Comparison of ENCODE assay signal across 19 cellular contexts in genomic region chr16:31067342-31067741, GRCh38.
"Had no signal": no experiment of that assay in that cellular context is flagged by ENCODE, and none has a peak within 500 bp of the region (broad histone marks: within the 10 kb centered on the region; RNA-seq: fewer than 3 reads in every experiment).

No MANE protein-coding gene starts in this region.

- H3K36me3 ChIP-seq: transverse colon, upper lobe of right lung, uterus had no signal

- H3K9me3 ChIP-seq: lower lobe of right lung, suprapubic skin, transverse colon, upper lobe of right lung, uterus had no signal

- H3K27ac Mint-ChIP-seq: progenitor cell of endocrine pancreas; stimulated activated naive B cell treated with anti-CD40 and anti-IgM and Interleukin-4, amounts not matched to agents 10 μg/mL and 1 μg/mL and 100 μg/mL, for 72 hours had no signal

- H3K27ac ChIP-seq: lower lobe of right lung, parathyroid adenoma, suprapubic skin, transverse colon, upper lobe of right lung, uterus had no signal

- DNase-seq: cortex of kidney; hypothalamus; left ventricle myocardium superior; lower lobe of right lung; naive thymus-derived CD8-positive, alpha-beta T cell; occipital lobe; stimulated activated CD4-positive, alpha-beta T cell treated with anti-CD3 and anti-CD28 coated beads, Interleukin-2, amount 100 ng/mL, for 24 hours; stimulated activated CD4-positive, alpha-beta T cell treated with anti-CD3 and anti-CD28 coated beads, Interleukin-4, amount 100 ng/mL, for 24 hours; stimulated activated naive B cell treated with anti-CD40 and anti-IgM and Interleukin-4, amounts not matched to agents 10 μg/mL and 1 μg/mL and 100 μg/mL, for 72 hours; transverse colon; upper lobe of right lung; uterus had no signal

- H3K27me3 ChIP-seq: suprapubic skin, transverse colon, upper lobe of right lung, uterus had no signal

- H3K27me3 Mint-ChIP-seq: naive thymus-derived CD8-positive, alpha-beta T cell; progenitor cell of endocrine pancreas; stimulated activated naive B cell treated with anti-CD40 and anti-IgM and Interleukin-4, amounts not matched to agents 10 μg/mL and 1 μg/mL and 100 μg/mL, for 72 hours; stimulated activated naive CD8-positive, alpha-beta T cell treated with anti-CD3 and anti-CD28 coated beads, Interleukin-15, Interleukin-2, amounts not matched to agents 100 ng/mL and 50 ng/mL, for 24 hours had no signal

- FAIRE-seq: frontal cortex, keratinocyte had no signal

- H2AFZ ChIP-seq: parathyroid adenoma had no signal

- H3K4me1 ChIP-seq: parathyroid adenoma had no signal

- H3K9ac ChIP-seq: parathyroid adenoma had no signal

- H3K9me3 Mint-ChIP-seq: naive thymus-derived CD8-positive, alpha-beta T cell; stimulated activated naive B cell treated with anti-CD40 and anti-IgM and Interleukin-4, amounts not matched to agents 10 μg/mL and 1 μg/mL and 100 μg/mL, for 72 hours; stimulated activated naive CD8-positive, alpha-beta T cell treated with anti-CD3 and anti-CD28 coated beads, Interleukin-15, Interleukin-2, amounts not matched to agents 100 ng/mL and 50 ng/mL, for 24 hours had no signal

- H3K4me3 ChIP-seq: lower lobe of right lung, suprapubic skin, transverse colon, upper lobe of right lung, uterus had no signal

- ATAC-seq: left ventricle myocardium superior; lower lobe of right lung; naive thymus-derived CD8-positive, alpha-beta T cell; sciatic nerve; stimulated activated naive B cell treated with anti-CD40 and anti-IgM and Interleukin-4, amounts not matched to agents 10 μg/mL and 1 μg/mL and 100 μg/mL, for 72 hours; upper lobe of right lung had no signal

- H3K4me3 Mint-ChIP-seq: naive thymus-derived CD8-positive, alpha-beta T cell; stimulated activated naive B cell treated with anti-CD40 and anti-IgM and Interleukin-4, amounts not matched to agents 10 μg/mL and 1 μg/mL and 100 μg/mL, for 72 hours; stimulated activated naive CD8-positive, alpha-beta T cell treated with anti-CD3 and anti-CD28 coated beads, Interleukin-15, Interleukin-2, amounts not matched to agents 100 ng/mL and 50 ng/mL, for 24 hours had no signal
